Comparison of ENCODE assay signal across 3 cellular contexts in genomic region chr11:45779602-45780001, GRCh38.
"Had no signal": no experiment of that assay in that cellular context is flagged by ENCODE, and none has a peak within 500 bp of the region (broad histone marks: within the 10 kb centered on the region; RNA-seq: fewer than 3 reads in every experiment).

No MANE protein-coding gene starts in this region.

- H3K4me3 ChIP-seq: GM23338 had no signal

- ATAC-seq: GM23338 had no signal

- DNase-seq: H9, HCEC 1CT had no signal
